ENCODE assay signal across 11 cellular contexts in genomic region chr7:18521945-18522566, GRCh38. TPM values are rescaled to one million over a fixed set of nuclear protein-coding genes. Genes with fewer than 3 reads are reported as not detected.
A peak's percentile ranks its signal among the peaks of the same experiment; 100 is the strongest.
DNase-seq lines count a peak whose midpoint lies in the region; ATAC-seq and TF ChIP-seq lines count a peak whose summit lies in the region.
"Had no signal": no experiment of that assay in that cellular context is flagged by ENCODE, and none has a peak within 500 bp of the region (broad histone marks: within the 10 kb centered on the region; RNA-seq: fewer than 3 reads in every experiment).

No MANE protein-coding gene starts in this region.

- WGBS in adrenal gland, 4 donors, result 76 to 84% (median 78%) methylated on average over 5 of the region's 5 CpGs

- TF ChIP-seq POLR2A in adrenal gland (IDR thresholded peaks at IDR 0.05), result no peak

- peaks cover 10% of the 10 kb centered on the region for H3K79me2 ChIP-seq in OCI-LY3 (ENCODE audit: low read length)

- H4K20me1 ChIP-seq in OCI-LY3 (ENCODE audit: insufficient read depth, low read length), result no peaks in the 10 kb centered on the region

- no peaks in the 10 kb centered on the region for H3K27me3 Mint-ChIP-seq in stimulated activated naive B cell treated with anti-CD40 and anti-IgM and Interleukin-4, amounts not matched to agents 10 μg/mL and 1 μg/mL and 100 μg/mL, for 72 hours

- peak overlapping the region; percentile 91 for H3K27ac Mint-ChIP-seq in stimulated activated naive B cell treated with anti-CD40 and anti-IgM and Interleukin-4, amounts not matched to agents 10 μg/mL and 1 μg/mL and 100 μg/mL, for 72 hours

- peaks cover 0 to 11% of the 10 kb centered on the region in 2 donors for H3K9me3 Mint-ChIP-seq in stimulated activated naive B cell treated with anti-CD40 and anti-IgM and Interleukin-4, amounts not matched to agents 10 μg/mL and 1 μg/mL and 100 μg/mL, for 72 hours

- intact Hi-C loops in adrenal gland (cut with DNase I), result no loop called here

- H3K9ac ChIP-seq in OCI-LY3 (ENCODE audit: low read length), result peak overlapping the region; percentile 90

- H3K27me3 ChIP-seq in OCI-LY3 (ENCODE audit: low read depth, low read length) (no peaks in the 10 kb centered on the region), adrenal gland (no peaks in the 10 kb centered on the region)
- H3K27me3 ChIP-seq: SJSA1 had no signal

- H3K36me3 ChIP-seq in OCI-LY3 (replicated peaks; ENCODE audit: low read depth, low read length) (no peaks in the 10 kb centered on the region), adrenal gland (replicated peaks in 1 of 2) (no peaks in the 10 kb centered on the region)

- H3K4me3 Mint-ChIP-seq in stimulated activated naive B cell treated with anti-CD40 and anti-IgM and Interleukin-4, amounts not matched to agents 10 μg/mL and 1 μg/mL and 100 μg/mL, for 72 hours, result peak overlapping the region; percentile 7 to 62

- peak; percentile 68 to 78 for ATAC-seq in activated CD4-positive, CD25-positive, alpha-beta regulatory T cell treated with anti-CD3 and anti-CD28 coated beads, Interleukin-2, amount 50 U/mL, for 24 hours
- peak; percentile 40 for ATAC-seq in HG02840 (IDR thresholded peaks at IDR 0.05; ENCODE audit: low FRiP score, unreplicated experiment)
- peak; percentile 56 to 58 for ATAC-seq in stimulated activated naive B cell treated with anti-CD40 and anti-IgM and Interleukin-4, amounts not matched to agents 10 μg/mL and 1 μg/mL and 100 μg/mL, for 72 hours (replicated peaks)
- ATAC-seq in HG03095 (IDR thresholded peaks at IDR 0.05; ENCODE audit: unreplicated experiment), result no peak

- H3K4me1 ChIP-seq in OCI-LY3 (ENCODE audit: low read length) (peaks cover 91% of the 10 kb centered on the region), adrenal gland (replicated peaks in 1 of 2) (no peaks in the 10 kb centered on the region)

- DNase-seq in activated CD4-positive, CD25-positive, alpha-beta regulatory T cell (lab: John Stamatoyannopoulos, UW), result no peak
- no peak for DNase-seq in stimulated activated naive B cell treated with anti-CD40 and anti-IgM and Interleukin-4, amounts not matched to agents 10 μg/mL and 1 μg/mL and 100 μg/mL, for 72 hours
- DNase-seq in occipital lobe (lab: John Stamatoyannopoulos, UW) (no peak), adrenal gland (no peak)
- DNase-seq: activated naive CD4-positive, alpha-beta T cell treated with anti-CD3 and anti-CD28 coated beads, Interleukin-2, amount 50 U/mL, for 16 hours; stimulated activated CD4-positive, alpha-beta T cell treated with anti-CD3 and anti-CD28 coated beads, Interleukin-4, amount 100 ng/mL, for 24 hours had no signal

- no peak for TF ChIP-seq CTCF in OCI-LY3 (IDR thresholded peaks at IDR 0.05; ENCODE audit: low read depth, low read length)
- TF ChIP-seq CTCF in adrenal gland (IDR thresholded peaks at IDR 0.05), result no peak

- peak overlapping the region; percentile 55; the same call in 1 of the 2 replicates for H2AFZ ChIP-seq in OCI-LY3 (ENCODE audit: low read depth, low read length)

- H3K27ac ChIP-seq in OCI-LY3 (ENCODE audit: low read length) (peak overlapping the region; percentile 99), adrenal gland (no peak overlapping the region)

- H3K4me3 ChIP-seq in OCI-LY3 (ENCODE audit: low read length) (peak overlapping the region; percentile 56), adrenal gland (no peak overlapping the region)
- H3K4me3 ChIP-seq: SJSA1 had no signal

- H3K4me1 Mint-ChIP-seq in stimulated activated naive B cell treated with anti-CD40 and anti-IgM and Interleukin-4, amounts not matched to agents 10 μg/mL and 1 μg/mL and 100 μg/mL, for 72 hours, result peaks cover 45 to 77% of the 10 kb centered on the region in 2 donors

- H3K9me3 ChIP-seq in OCI-LY3 (ENCODE audit: insufficient read depth, low read length) (no peaks in the 10 kb centered on the region), adrenal gland (replicated peaks in 1 of 3) (no peaks in the 10 kb centered on the region)
- H3K9me3 ChIP-seq: SJSA1 had no signal

- H3K4me2 ChIP-seq in OCI-LY3 (ENCODE audit: low read length), result peak overlapping the region; percentile 70

- H3K36me3 Mint-ChIP-seq in stimulated activated naive B cell treated with anti-CD40 and anti-IgM and Interleukin-4, amounts not matched to agents 10 μg/mL and 1 μg/mL and 100 μg/mL, for 72 hours, result peaks cover 40 to 55% of the 10 kb centered on the region in 2 donors

RNA-seq across cellular contexts. Expression of gene HDAC9, which starts 26.5 kb away (rescaled TPM):
- total RNA-seq in occipital lobe, result 175 TPM
- 10 to 100 TPM in 3 of 8 donors, 1 to 10 TPM in 5; 2.6 to 23.1 (median 6.1) TPM for total RNA-seq in adrenal gland
- 1 to 10 TPM; 2.7 to 8.1 (median 7.7) TPM for polyA plus RNA-seq in adrenal gland
